8 cellular contexts compared by ENCODE assay signal in genomic region chr19:3547301-3547731, GRCh38. TPM values are rescaled to one million over a fixed set of nuclear protein-coding genes. Genes with fewer than 3 reads are reported as not detected.
DNase-seq lines count a peak whose midpoint lies in the region; ATAC-seq and TF ChIP-seq lines count a peak whose summit lies in the region.

No MANE protein-coding gene starts in this region.

- H3K4me1 Mint-ChIP-seq in activated naive CD8-positive, alpha-beta T cell treated with anti-CD3 and anti-CD28 coated beads, Interleukin-2, amount 50 U/mL, for 24 hours, result peaks cover 18% of the 10 kb centered on the region

- peaks cover 3% of the 10 kb centered on the region for H3K36me3 Mint-ChIP-seq in activated naive CD8-positive, alpha-beta T cell treated with anti-CD3 and anti-CD28 coated beads, Interleukin-2, amount 50 U/mL, for 24 hours (ENCODE audit: low read depth)

- H3K36me3 ChIP-seq in mucosa of descending colon (ENCODE audit: low read depth), result no peaks in the 10 kb centered on the region
- H3K36me3 ChIP-seq in effector memory CD4-positive, alpha-beta T cell (ENCODE audit: control insufficient read depth, insufficient read depth, low read length), result peaks cover 36% of the 10 kb centered on the region

- no peaks in the 10 kb centered on the region for H3K27me3 ChIP-seq in effector memory CD4-positive, alpha-beta T cell (replicated peaks; ENCODE audit: control insufficient read depth, insufficient read depth, low read length, poor library complexity, severe bottlenecking)

- no peak overlapping the region for H3K27ac Mint-ChIP-seq in activated naive CD8-positive, alpha-beta T cell treated with anti-CD3 and anti-CD28 coated beads, Interleukin-2, amount 50 U/mL, for 24 hours

- H3K9me3 ChIP-seq in mucosa of descending colon, result no peaks in the 10 kb centered on the region
- H3K9me3 ChIP-seq in effector memory CD4-positive, alpha-beta T cell (ENCODE audit: control insufficient read depth, low read length), result no peaks in the 10 kb centered on the region

- DNase-seq in AG20443 (ENCODE audit: low spot score) (peak; percentile 70), HK-2 (ENCODE audit: unreplicated experiment) (peak; percentile 40), mucosa of descending colon (peak in 1 of 3 donors; percentile 52), NOMO-1 treated with DMSO at 0.1 percent for 48 hours (lab: John Stamatoyannopoulos, UW; ENCODE audit: unreplicated experiment) (no peak), NCI-H187 (lab: John Stamatoyannopoulos, UW) (no peak)
- peak; percentile 60 for DNase-seq in activated naive CD8-positive, alpha-beta T cell treated with anti-CD3 and anti-CD28 coated beads, Interleukin-2, amount 50 U/mL, for 24 hours
- DNase-seq in effector memory CD4-positive, alpha-beta T cell, result no peak

- intact Hi-C loops in mucosa of descending colon (cut with DNase I, micrococcal nuclease), result loop anchor here in 1 of 2 donors (10.0 kb wide), 1 partner anchor 67 kb away; no protein-coding TSS in a partner anchor

- no peaks in the 10 kb centered on the region for H3K9me3 Mint-ChIP-seq in activated naive CD8-positive, alpha-beta T cell treated with anti-CD3 and anti-CD28 coated beads, Interleukin-2, amount 50 U/mL, for 24 hours

- H3K27me3 Mint-ChIP-seq in activated naive CD8-positive, alpha-beta T cell treated with anti-CD3 and anti-CD28 coated beads, Interleukin-2, amount 50 U/mL, for 24 hours, result no peaks in the 10 kb centered on the region

- H3K4me3 Mint-ChIP-seq in activated naive CD8-positive, alpha-beta T cell treated with anti-CD3 and anti-CD28 coated beads, Interleukin-2, amount 50 U/mL, for 24 hours, result no peak overlapping the region

- H3K4me3 ChIP-seq in mucosa of descending colon, result no peak overlapping the region
- no peak overlapping the region for H3K4me3 ChIP-seq in effector memory CD4-positive, alpha-beta T cell (ENCODE audit: insufficient read depth, low read depth, low read length, poor library complexity, severe bottlenecking)

- peak; percentile 19 for TF ChIP-seq CTCF in mucosa of descending colon (IDR thresholded peaks at IDR 0.05)

- no peak overlapping the region for H3K27ac ChIP-seq in effector memory CD4-positive, alpha-beta T cell (ENCODE audit: insufficient read depth, low read length, poor library complexity, severe bottlenecking)

- ATAC-seq in activated naive CD8-positive, alpha-beta T cell treated with anti-CD3 and anti-CD28 coated beads, Interleukin-2, amount 50 U/mL, for 24 hours, result no peak
- ATAC-seq in mucosa of descending colon (no peak), GM18517 (IDR thresholded peaks at IDR 0.05; ENCODE audit: unreplicated experiment) (no peak)

- no peaks in the 10 kb centered on the region for H3K4me1 ChIP-seq in mucosa of descending colon (ENCODE audit: low read depth)
- no peaks in the 10 kb centered on the region for H3K4me1 ChIP-seq in effector memory CD4-positive, alpha-beta T cell (ENCODE audit: control insufficient read depth, insufficient read depth, low read length, poor library complexity, severe bottlenecking)

RNA-seq across cellular contexts. Expression of gene TEKTIP1, which starts 8.3 kb away (rescaled TPM):
- total RNA-seq in mucosa of descending colon, result 1 to 10 TPM; 3.2 to 6.0 (median 3.4) TPM

RNA-seq across cellular contexts. Expression of gene MFSD12, which starts 10.1 kb away (rescaled TPM):
- total RNA-seq in mucosa of descending colon, result 10 to 100 TPM; 25.0 to 43.6 (median 36.8) TPM

RNA-seq across cellular contexts. Expression of gene HMG20B, which starts 25.4 kb away (rescaled TPM):
- total RNA-seq in mucosa of descending colon, result 10 to 100 TPM; 79.9 to 81.9 (median 81.4) TPM

RNA-seq across cellular contexts. Expression of gene GIPC3, which starts 38.0 kb away (rescaled TPM):
- total RNA-seq in mucosa of descending colon, result 1 to 10 TPM in 1 of 3 donors, under 1 TPM in 2; 0.34 to 1.1 (median 0.58) TPM

RNA-seq across cellular contexts. Expression of gene FZR1, which starts 41.2 kb away (rescaled TPM):
- 10 to 100 TPM; 35.9 to 59.6 (median 46.4) TPM for total RNA-seq in mucosa of descending colon

Comparison
In these comparisons a context has a peak if more than half of its experiments do, and no peak if none do; other contexts are left out.
1. DNase-seq: peak in AG20443 (single experiment), HK-2 (single experiment) and activated naive CD8-positive, alpha-beta T cell treated with anti-CD3 and anti-CD28 coated beads, Interleukin-2, amount 50 U/mL, for 24 hours (single experiment); none in effector memory CD4-positive, alpha-beta T cell (0 of 3), NOMO-1 treated with DMSO at 0.1 percent for 48 hours (single experiment) and NCI-H187 (0 of 2).